Comparison of ENCODE assay signal across 15 cellular contexts in genomic region chrX:14616301-14616700, GRCh38.
"Had no signal": no experiment of that assay in that cellular context is flagged by ENCODE, and none has a peak within 500 bp of the region (broad histone marks: within the 10 kb centered on the region; RNA-seq: fewer than 3 reads in every experiment).

No MANE protein-coding gene starts in this region.

- H3K27ac ChIP-seq: breast epithelium, colonic mucosa, esophagus squamous epithelium, thyroid gland, upper lobe of right lung had no signal

- H3K4me1 ChIP-seq: breast epithelium, colonic mucosa, esophagus squamous epithelium, thyroid gland, upper lobe of right lung had no signal

- ATAC-seq: upper lobe of right lung had no signal

- DNase-seq: activated T-cell treated with anti-CD3 and anti-CD28 coated beads, Interleukin-2, amount 50 U/mL, for 1 hour; colonic mucosa; esophagus squamous epithelium; hippocampal formation; kidney glomerular epithelial cell; naive B cell; occipital lobe; retina; stimulated activated CD4-positive, alpha-beta T cell treated with anti-CD3 and anti-CD28 coated beads, Interleukin-4, amount 100 ng/mL, for 4 hours; substantia nigra; T1000; upper lobe of right lung had no signal

- H3K9me3 ChIP-seq: colonic mucosa, esophagus squamous epithelium, thyroid gland, upper lobe of right lung had no signal

- H3K36me3 ChIP-seq: breast epithelium, colonic mucosa, esophagus squamous epithelium, thyroid gland, upper lobe of right lung had no signal

- FAIRE-seq: frontal cortex had no signal

- H3K4me3 ChIP-seq: breast epithelium, colonic mucosa, esophagus squamous epithelium, thyroid gland, upper lobe of right lung had no signal

- H3K27me3 ChIP-seq: colonic mucosa, esophagus squamous epithelium, thyroid gland, upper lobe of right lung had no signal
